9 cellular contexts compared by ENCODE assay signal in the genomic region with DNA sequence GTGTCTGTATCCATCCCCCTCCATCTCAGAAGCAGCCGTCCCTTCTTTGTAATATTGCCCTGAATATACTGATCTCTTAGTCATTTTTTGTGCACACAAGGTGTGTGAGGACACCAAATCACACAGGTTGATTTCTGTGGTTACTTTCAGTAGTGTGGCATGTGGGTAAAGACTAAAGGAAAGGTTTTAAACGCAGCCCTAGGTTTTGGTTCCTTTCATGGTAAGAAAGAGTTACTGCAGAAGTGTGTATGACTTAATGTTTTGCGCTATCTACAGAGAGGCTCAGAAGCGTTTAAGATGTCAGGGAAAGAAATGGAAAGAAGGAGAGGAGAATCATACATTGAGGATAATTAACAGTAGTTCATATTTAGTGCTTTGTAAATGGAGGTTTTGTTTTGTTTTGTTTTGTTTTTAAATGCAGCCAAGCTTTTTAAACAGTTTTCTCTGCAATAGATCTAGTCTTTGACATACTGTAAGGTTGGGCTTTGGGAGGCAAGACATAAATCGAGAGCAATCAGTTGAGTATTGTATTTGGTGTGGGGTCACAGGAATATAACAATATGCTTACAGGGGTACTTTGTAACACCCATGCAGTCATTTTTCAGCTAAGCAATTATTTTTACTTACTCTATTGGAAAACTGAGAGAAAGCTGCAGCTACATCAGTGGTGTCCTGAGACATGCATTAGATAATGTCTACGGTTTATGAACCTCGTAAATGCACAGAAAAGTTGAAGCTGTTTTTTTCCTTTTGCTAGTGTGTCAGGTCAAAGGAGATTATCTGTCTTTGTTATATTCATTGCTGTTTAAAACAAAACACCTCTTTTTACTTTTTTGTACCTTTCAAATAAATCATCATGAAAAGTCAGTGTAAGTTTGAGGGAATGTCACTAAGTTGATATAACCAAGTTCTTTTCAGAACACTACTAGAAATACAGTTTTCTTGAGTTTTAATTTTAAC. TPM values are rescaled to one million over a fixed set of nuclear protein-coding genes. Genes with fewer than 3 reads are reported as not detected.
DNase-seq lines count a peak whose midpoint lies in the region; ATAC-seq and TF ChIP-seq lines count a peak whose summit lies in the region.
"Had no signal": no experiment of that assay in that cellular context is flagged by ENCODE, and none has a peak within 500 bp of the region (broad histone marks: within the 10 kb centered on the region; RNA-seq: fewer than 3 reads in every experiment).

No MANE protein-coding gene starts in this region.

- POLR2A ChIA-PET in activated CD8-positive, alpha-beta T cell treated with anti-CD3 and anti-CD28 coated beads for 36 hours (lab: Charles Lee) = no interaction called here

- H3K79me2 ChIP-seq in ACC112 (ENCODE audit: control insufficient read depth, insufficient read depth, low read length, unreplicated experiment) = no peaks in the 10 kb centered on the region

- ATAC-seq in GM19395 (IDR thresholded peaks at IDR 0.05; ENCODE audit: unreplicated experiment) (peak; percentile 40), foreskin keratinocyte (no peak)
- ATAC-seq in activated CD8-positive, alpha-beta T cell treated with anti-CD3 and anti-CD28 coated beads for 36 hours = peak; percentile 46

- H3K27me3 Mint-ChIP-seq in activated CD8-positive, alpha-beta T cell treated with anti-CD3 and anti-CD28 coated beads for 36 hours = peaks cover 40% of the 10 kb centered on the region

- H3K4me2 ChIP-seq in mesenchymal stem cell (ENCODE audit: low read length, poor library complexity, severe bottlenecking) = peak overlapping the region; percentile 87

- no peak overlapping the region for H4K8ac ChIP-seq in mesenchymal stem cell (ENCODE audit: low read length)

- intact Hi-C loops in activated CD8-positive, alpha-beta T cell treated with anti-CD3 and anti-CD28 coated beads for 36 hours (cut with micrococcal nuclease) = no loop called here

- no peak overlapping the region for H2BK120ac ChIP-seq in mesenchymal stem cell (ENCODE audit: low read depth, low read length)

- TF ChIP-seq CTCF in activated CD8-positive, alpha-beta T cell treated with anti-CD3 and anti-CD28 coated beads for 36 hours (IDR thresholded peaks at IDR 0.05) = no peak
- TF ChIP-seq CTCF in foreskin keratinocyte (conservative IDR thresholded peaks at IDR 0.05) = no peak

- no peak overlapping the region for H3K9ac ChIP-seq in mesenchymal stem cell (ENCODE audit: low read length)

- peaks cover 8% of the 10 kb centered on the region for H3K79me1 ChIP-seq in mesenchymal stem cell (replicated peaks; ENCODE audit: low read length, poor library complexity, severe bottlenecking)

- H3K4ac ChIP-seq in mesenchymal stem cell (ENCODE audit: low read depth in 1 of 2, low read length in 2 of 2) = no peak overlapping the region

- no peak overlapping the region for H3K27ac Mint-ChIP-seq in activated CD8-positive, alpha-beta T cell treated with anti-CD3 and anti-CD28 coated beads for 36 hours

- no peak overlapping the region for H2BK15ac ChIP-seq in mesenchymal stem cell (ENCODE audit: low read depth, poor library complexity, severe bottlenecking)

- no peaks in the 10 kb centered on the region for H3K9me3 ChIP-seq in mesenchymal stem cell (ENCODE audit: control insufficient read depth, low read length)

- H3K27ac ChIP-seq in ACC112 (ENCODE audit: low read depth, low read length) (no peak overlapping the region), mesenchymal stem cell (ENCODE audit: low read length, poor library complexity, severe bottlenecking) (no peak overlapping the region), foreskin keratinocyte (no peak overlapping the region)

- H2BK5ac ChIP-seq in mesenchymal stem cell (ENCODE audit: low read depth, low read length, poor library complexity, severe bottlenecking) = no peak overlapping the region

- no peak overlapping the region for H3K23ac ChIP-seq in mesenchymal stem cell (ENCODE audit: low read length in 2 of 2)

- H3K18ac ChIP-seq in mesenchymal stem cell (ENCODE audit: low read depth in 1 of 2, low read length in 2 of 2) = no peak overlapping the region

- peaks cover 21% of the 10 kb centered on the region for H3K4me1 Mint-ChIP-seq in activated CD8-positive, alpha-beta T cell treated with anti-CD3 and anti-CD28 coated beads for 36 hours (ENCODE audit: low read depth)

- H2BK12ac ChIP-seq in mesenchymal stem cell (ENCODE audit: low read length in 2 of 2) = no peak overlapping the region

- no peak overlapping the region for H4K91ac ChIP-seq in mesenchymal stem cell (ENCODE audit: low read length)

- peak; percentile 4 for DNase-seq in activated CD8-positive, alpha-beta T cell treated with anti-CD3 and anti-CD28 coated beads for 36 hours
- no peak for DNase-seq in mesenchymal stem cell
- DNase-seq in midbrain (lab: John Stamatoyannopoulos, UW) = no peak
- no peak for DNase-seq in foreskin keratinocyte
- no peak for DNase-seq in GF-D8 (lab: John Stamatoyannopoulos, UW)
- no peak for DNase-seq in UCSD-AML1 (lab: John Stamatoyannopoulos, UW; ENCODE audit: unreplicated experiment)
- DNase-seq: activated CD4-positive, alpha-beta T cell treated with anti-CD3 and anti-CD28 coated beads, Interleukin-2, amount 50 U/mL, for 1 hour had no signal

- H3K9me3 Mint-ChIP-seq in activated CD8-positive, alpha-beta T cell treated with anti-CD3 and anti-CD28 coated beads for 36 hours = no peaks in the 10 kb centered on the region

- no peaks in the 10 kb centered on the region for H3K4me1 ChIP-seq in ACC112 (ENCODE audit: control insufficient read depth, insufficient read depth, low read length, unreplicated experiment)
- H3K4me1 ChIP-seq in mesenchymal stem cell (ENCODE audit: control insufficient read depth, insufficient read depth, low read depth, low read length) = peaks cover 3% of the 10 kb centered on the region
- H3K4me1 ChIP-seq in foreskin keratinocyte = no peaks in the 10 kb centered on the region

- H3K36me3 ChIP-seq in ACC112 (ENCODE audit: insufficient read depth, low read length) (no peaks in the 10 kb centered on the region), mesenchymal stem cell (ENCODE audit: control insufficient read depth in 1 of 2, insufficient read depth in 2 of 2, low read depth in 1 of 2, low read length in 2 of 2) (no peaks in the 10 kb centered on the region)

- CTCF ChIA-PET in activated CD8-positive, alpha-beta T cell treated with anti-CD3 and anti-CD28 coated beads for 36 hours (lab: Charles Lee) = no interaction called here

- peak overlapping the region; percentile 75 for H3K4me3 Mint-ChIP-seq in activated CD8-positive, alpha-beta T cell treated with anti-CD3 and anti-CD28 coated beads for 36 hours

- no peak overlapping the region for H2AK5ac ChIP-seq in mesenchymal stem cell (ENCODE audit: low read length, severe bottlenecking)

- no peaks in the 10 kb centered on the region for H3K36me3 Mint-ChIP-seq in activated CD8-positive, alpha-beta T cell treated with anti-CD3 and anti-CD28 coated beads for 36 hours (ENCODE audit: low read depth)

- 67% methylated on average over 5 of the region's 7 CpGs for WGBS in mesenchymal stem cell

- no peak overlapping the region for H3K14ac ChIP-seq in mesenchymal stem cell (ENCODE audit: low read length in 2 of 2)

- peak overlapping the region; percentile 81 for H3K4me3 ChIP-seq in ACC112 (ENCODE audit: low read depth, low read length)
- H3K4me3 ChIP-seq in mesenchymal stem cell (ENCODE audit: insufficient read depth in 1 of 2, low read depth in 1 of 2, low read length in 2 of 2) = peak overlapping the region in 1 of 2 experiments; percentile 86

- H2AFZ ChIP-seq in ACC112 (ENCODE audit: low read length, unreplicated experiment) = no peak overlapping the region
- H2AFZ ChIP-seq in mesenchymal stem cell (ENCODE audit: low read depth, low read length) = no peak overlapping the region

- H3K27me3 ChIP-seq in ACC112 (ENCODE audit: insufficient read depth, low read length) = peaks cover 38% of the 10 kb centered on the region
- H3K27me3 ChIP-seq in mesenchymal stem cell (ENCODE audit: control insufficient read depth in 1 of 2, insufficient read depth in 1 of 2, low read length in 2 of 2) = peaks cover 0 to 19% of the 10 kb centered on the region in 2 experiments
- H3K27me3 ChIP-seq in foreskin keratinocyte = peaks cover 49% of the 10 kb centered on the region

RNA-seq across cellular contexts. Expression of a gene that starts 1.9 kb away (rescaled TPM):
- under 1 TPM; 0.38 to 0.60 TPM for total RNA-seq in activated CD8-positive, alpha-beta T cell treated with anti-CD3 and anti-CD28 coated beads for 36 hours
- polyA plus RNA-seq in mesenchymal stem cell (2013, experiment 1 of 2) = 1.1 TPM
- 1.00 TPM for polyA plus RNA-seq in mesenchymal stem cell (2013, experiment 2 of 2)
- 0.03 and 0.07 TPM in 2 replicates for total RNA-seq in foreskin keratinocyte
- polyA plus RNA-seq in foreskin keratinocyte = 0.01 and 0.03 TPM in 2 replicates
